ENCODE assay signal across 8 cellular contexts in the genomic region with DNA sequence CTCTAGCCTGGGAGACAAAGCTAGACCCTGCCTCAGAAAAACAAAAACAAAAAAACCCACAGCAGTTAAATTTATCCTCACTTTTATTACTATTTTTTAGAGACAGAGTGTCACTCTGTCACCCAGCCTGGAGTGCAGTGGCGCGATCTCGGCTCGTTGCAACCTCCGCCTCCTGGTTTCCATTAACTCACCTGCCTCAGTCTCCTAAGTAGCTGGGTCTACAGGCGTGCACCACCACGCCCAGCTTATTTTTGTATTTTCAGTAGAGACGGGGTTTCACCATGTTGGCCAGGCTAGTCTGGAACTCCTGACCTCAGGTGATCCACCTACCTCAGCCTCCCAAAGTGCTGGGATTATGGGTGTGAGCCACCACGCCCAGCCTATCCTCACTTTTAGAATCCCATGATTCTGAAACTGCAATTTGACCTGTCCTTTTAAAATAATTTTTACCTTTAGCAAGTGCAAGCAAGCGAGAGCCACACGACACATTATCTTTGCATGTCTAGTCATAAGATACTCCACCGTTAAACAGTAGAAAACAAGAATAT. TPM values are rescaled to one million over a fixed set of nuclear protein-coding genes. Genes with fewer than 3 reads are reported as not detected.
DNase-seq lines count a peak whose midpoint lies in the region; ATAC-seq and TF ChIP-seq lines count a peak whose summit lies in the region.
"Not testable (repeated sequence)": the region's sequence is repeated elsewhere in the genome, so short reads cannot be mapped to it uniquely, and the experiment has no call there.

No MANE protein-coding gene starts in this region.

- peak overlapping the region; percentile 86 to 92 (median 89) for H3K4me2 ChIP-seq in BLaER1 treated with 17β-estradiol and CSF1 and Interleukin-3, amounts not matched to agents 10 nM and 100 nM
- H3K4me2 ChIP-seq in PC-3 (ENCODE audit: low read length): peak overlapping the region; percentile 89

- H3F3A ChIP-seq in PC-3 (ENCODE audit: low read length, unreplicated experiment): not testable (repeated sequence)

- not testable (repeated sequence) for H3K27me3 Mint-ChIP-seq in activated CD8-positive, alpha-beta memory T cell treated with anti-CD3 and anti-CD28 coated beads, Interleukin-2, amount 10 ng/mL, durations not matched to agents 7 days and 5 days; MCF 10A (ENCODE audit: insufficient read depth, unreplicated experiment); naive thymus-derived CD4-positive, alpha-beta T cell

- H3K9me2 ChIP-seq in PC-3 (replicated peaks; ENCODE audit: low read length): not testable (repeated sequence)

- peak overlapping the region in 9 of 11 experiments; percentile 1 to 99 (median 98); a peak in 15 of 22 replicates for H3K9ac ChIP-seq in BLaER1 treated with 17β-estradiol and CSF1 and Interleukin-3, amounts not matched to agents 10 nM and 100 nM
- not testable (repeated sequence) for H3K9ac ChIP-seq in PC-3 (ENCODE audit: low read length)

- not testable (repeated sequence) for ATAC-seq in PC-3; activated CD8-positive, alpha-beta memory T cell treated with anti-CD3 and anti-CD28 coated beads, Interleukin-2, amount 10 ng/mL, durations not matched to agents 7 days and 5 days; naive thymus-derived CD4-positive, alpha-beta T cell; stimulated activated effector memory CD8-positive, alpha-beta T cell treated with anti-CD3 and anti-CD28 coated beads, Interleukin-12 subunit alpha, Interleukin-12 subunit beta, amount 100 ng/mL, for 72 hours

- DNase-seq in HFF-Myc (ENCODE audit: extremely low read depth, low read depth); PC-3; activated CD8-positive, alpha-beta memory T cell treated with anti-CD3 and anti-CD28 coated beads, Interleukin-2, amount 10 ng/mL, durations not matched to agents 7 days and 5 days; MCF 10A (ENCODE audit: unreplicated experiment); fibroblast of pulmonary artery (ENCODE audit: low read depth); naive thymus-derived CD4-positive, alpha-beta T cell; stimulated activated effector memory CD8-positive, alpha-beta T cell treated with anti-CD3 and anti-CD28 coated beads, Interleukin-12 subunit alpha, Interleukin-12 subunit beta, amount 100 ng/mL, for 72 hours (ENCODE audit: low spot score in 2 of 2): not testable (repeated sequence)

- CTCF ChIA-PET in PC-3 (lab: Charles Lee): not testable (repeated sequence)
- CTCF ChIA-PET in activated CD8-positive, alpha-beta memory T cell treated with anti-CD3 and anti-CD28 coated beads, Interleukin-2, amount 10 ng/mL, durations not matched to agents 7 days and 5 days (lab: Charles Lee): interaction anchor here (1.1 to 3.0 kb wide), 6 partner anchors 11 to 48 kb away, joined by 3 to 53 read pairs (median 8); no protein-coding TSS in a partner anchor
- CTCF ChIA-PET in MCF 10A (lab: Yijun Ruan, JAX): interaction anchor here (0.9 to 2.9 kb wide), 4 partner anchors 8 to 129 kb away, joined by 3 to 9 read pairs (median 4); no protein-coding TSS in a partner anchor
- CTCF ChIA-PET in naive thymus-derived CD4-positive, alpha-beta T cell (lab: Charles Lee): interaction anchor here (0.8 to 5.7 kb wide), 2 partner anchors 14 to 42 kb away, joined by 4 to 65 read pairs; no protein-coding TSS in a partner anchor

- intact Hi-C loops in PC-3 (cut with micrococcal nuclease): not testable (repeated sequence)
- intact Hi-C loops in MCF 10A (cut with micrococcal nuclease): loop anchor here (2.0 kb wide), 1 partner anchor 44 kb away; no protein-coding TSS in a partner anchor
- intact Hi-C loops in naive thymus-derived CD4-positive, alpha-beta T cell (cut with micrococcal nuclease): loop anchor here in 1 of 2 donors (5.0 kb wide), 1 partner anchor 1576 kb away; no protein-coding TSS in a partner anchor

- not testable (repeated sequence) for H2AFZ ChIP-seq in PC-3 (ENCODE audit: low read length)

- peaks cover 86% of the 10 kb centered on the region for H3K79me2 ChIP-seq in PC-3 (ENCODE audit: low read length)

- H4K20me1 ChIP-seq in BLaER1 treated with 17β-estradiol and CSF1 and Interleukin-3, amounts not matched to agents 10 nM and 100 nM: peaks cover 52 to 86% (median 72%) of the 10 kb centered on the region in 11 experiments
- peaks cover 27% of the 10 kb centered on the region for H4K20me1 ChIP-seq in PC-3 (ENCODE audit: low read length)

- peaks cover 38% of the 10 kb centered on the region for H3K36me3 Mint-ChIP-seq in activated CD8-positive, alpha-beta memory T cell treated with anti-CD3 and anti-CD28 coated beads, Interleukin-2, amount 10 ng/mL, durations not matched to agents 7 days and 5 days
- peaks cover 27% of the 10 kb centered on the region for H3K36me3 Mint-ChIP-seq in MCF 10A (ENCODE audit: insufficient read depth, unreplicated experiment)
- peaks cover 0 to 20% (median 0%) of the 10 kb centered on the region in 5 donors for H3K36me3 Mint-ChIP-seq in naive thymus-derived CD4-positive, alpha-beta T cell
- peaks cover 72% of the 10 kb centered on the region for H3K36me3 Mint-ChIP-seq in stimulated activated effector memory CD8-positive, alpha-beta T cell treated with anti-CD3 and anti-CD28 coated beads, Interleukin-12 subunit alpha, Interleukin-12 subunit beta, amount 100 ng/mL, for 72 hours

- H3K27ac ChIP-seq in BLaER1 treated with 17β-estradiol and CSF1 and Interleukin-3, amounts not matched to agents 10 nM and 100 nM: peak overlapping the region in 1 of 11 experiments; percentile 37; a peak in 1 of 22 replicates
- H3K27ac ChIP-seq in PC-3 (ENCODE audit: low read length): not testable (repeated sequence)
- H3K27ac ChIP-seq in naive thymus-derived CD4-positive, alpha-beta T cell (ENCODE audit: low read depth, low read length): peak overlapping the region; percentile 98

- H3K27ac Mint-ChIP-seq in activated CD8-positive, alpha-beta memory T cell treated with anti-CD3 and anti-CD28 coated beads, Interleukin-2, amount 10 ng/mL, durations not matched to agents 7 days and 5 days: peak overlapping the region; percentile 99
- H3K27ac Mint-ChIP-seq in MCF 10A (ENCODE audit: low read depth, unreplicated experiment): peak overlapping the region; percentile 77
- H3K27ac Mint-ChIP-seq in naive thymus-derived CD4-positive, alpha-beta T cell: peak overlapping the region; percentile 86 to 99 (median 94)
- peak overlapping the region; percentile 92 for H3K27ac Mint-ChIP-seq in stimulated activated effector memory CD8-positive, alpha-beta T cell treated with anti-CD3 and anti-CD28 coated beads, Interleukin-12 subunit alpha, Interleukin-12 subunit beta, amount 100 ng/mL, for 72 hours

- H3K4me1 Mint-ChIP-seq in activated CD8-positive, alpha-beta memory T cell treated with anti-CD3 and anti-CD28 coated beads, Interleukin-2, amount 10 ng/mL, durations not matched to agents 7 days and 5 days: peaks cover 41% of the 10 kb centered on the region
- H3K4me1 Mint-ChIP-seq in MCF 10A (ENCODE audit: insufficient read depth, unreplicated experiment): peaks cover 15% of the 10 kb centered on the region
- H3K4me1 Mint-ChIP-seq in naive thymus-derived CD4-positive, alpha-beta T cell: peaks cover 41 to 66% (median 59%) of the 10 kb centered on the region in 7 donors
- peaks cover 40% of the 10 kb centered on the region for H3K4me1 Mint-ChIP-seq in stimulated activated effector memory CD8-positive, alpha-beta T cell treated with anti-CD3 and anti-CD28 coated beads, Interleukin-12 subunit alpha, Interleukin-12 subunit beta, amount 100 ng/mL, for 72 hours

- POLR2A ChIA-PET in PC-3 (lab: Charles Lee; ENCODE audit: unreplicated experiment): not testable (repeated sequence)
- POLR2A ChIA-PET in MCF 10A (lab: Yijun Ruan, JAX): interaction anchor here (0.7 to 5.7 kb wide), 13 partner anchors 11 to 205 kb away, joined by 3 to 45 read pairs (median 7); a partner anchor contains a TSS
- POLR2A ChIA-PET in naive thymus-derived CD4-positive, alpha-beta T cell (lab: Charles Lee): interaction anchor here (0.7 to 8.4 kb wide), 4 partner anchors 14 to 164 kb away, joined by 3 to 232 read pairs (median 40); no protein-coding TSS in a partner anchor

- not testable (repeated sequence) for H3K9me3 ChIP-seq in BLaER1 treated with 17β-estradiol and CSF1 and Interleukin-3, amounts not matched to agents 10 nM and 100 nM (replicated peaks in 1 of 11); PC-3 (ENCODE audit: low read length); naive thymus-derived CD4-positive, alpha-beta T cell (ENCODE audit: control insufficient read depth in 2 of 3, low read length in 3 of 3)

- H3K4me1 ChIP-seq in BLaER1 treated with 17β-estradiol and CSF1 and Interleukin-3, amounts not matched to agents 10 nM and 100 nM: peaks cover 26 to 42% (median 35%) of the 10 kb centered on the region in 10 experiments
- not testable (repeated sequence) for H3K4me1 ChIP-seq in PC-3 (ENCODE audit: insufficient read depth, low read length)
- H3K4me1 ChIP-seq in naive thymus-derived CD4-positive, alpha-beta T cell (ENCODE audit: control insufficient read depth in 2 of 2, insufficient read depth in 2 of 2, low read length in 2 of 2): peaks cover 21 to 29% of the 10 kb centered on the region in 2 donors

- BruUV-seq in PC-3 (replicated peaks; lab: Mats Ljungman, UMichigan); MCF 10A (replicated peaks; lab: Mats Ljungman, UMichigan): not testable (repeated sequence)

- H3K4me3 Mint-ChIP-seq in activated CD8-positive, alpha-beta memory T cell treated with anti-CD3 and anti-CD28 coated beads, Interleukin-2, amount 10 ng/mL, durations not matched to agents 7 days and 5 days: peak overlapping the region; percentile 97
- H3K4me3 Mint-ChIP-seq in MCF 10A (ENCODE audit: unreplicated experiment): peak overlapping the region; percentile 81
- H3K4me3 Mint-ChIP-seq in naive thymus-derived CD4-positive, alpha-beta T cell: peak overlapping the region; percentile 81 to 100 (median 95)
- peak overlapping the region; percentile 83 for H3K4me3 Mint-ChIP-seq in stimulated activated effector memory CD8-positive, alpha-beta T cell treated with anti-CD3 and anti-CD28 coated beads, Interleukin-12 subunit alpha, Interleukin-12 subunit beta, amount 100 ng/mL, for 72 hours

- H3K27me3 ChIP-seq in BLaER1 treated with 17β-estradiol and CSF1 and Interleukin-3, amounts not matched to agents 10 nM and 100 nM; PC-3 (ENCODE audit: low read length); naive thymus-derived CD4-positive, alpha-beta T cell (ENCODE audit: control insufficient read depth in 2 of 2, insufficient read depth in 2 of 2, low read length in 2 of 2): not testable (repeated sequence)

- H3K36me3 ChIP-seq in BLaER1 treated with 17β-estradiol and CSF1 and Interleukin-3, amounts not matched to agents 10 nM and 100 nM: peaks cover 4 to 53% (median 41%) of the 10 kb centered on the region in 11 experiments; a peak in 21 of 22 replicates
- not testable (repeated sequence) for H3K36me3 ChIP-seq in PC-3 (ENCODE audit: low read depth, low read length); naive thymus-derived CD4-positive, alpha-beta T cell (ENCODE audit: control insufficient read depth in 2 of 3, insufficient read depth in 3 of 3, low read length in 3 of 3)

- H3K4me3 ChIP-seq in BLaER1 treated with 17β-estradiol and CSF1 and Interleukin-3, amounts not matched to agents 10 nM and 100 nM: peak overlapping the region; percentile 91 to 100 (median 99); a peak in 16 of 20 replicates
- peak overlapping the region; percentile 68 for H3K4me3 ChIP-seq in HFF-Myc (replicated peaks; ENCODE audit: low read depth, low read length)
- H3K4me3 ChIP-seq in PC-3 (ENCODE audit: low read length): peak overlapping the region; percentile 92
- peak overlapping the region; percentile 85 for H3K4me3 ChIP-seq in fibroblast of pulmonary artery (replicated peaks; ENCODE audit: low read depth, low read length)
- peak overlapping the region; percentile 66 for H3K4me3 ChIP-seq in naive thymus-derived CD4-positive, alpha-beta T cell (ENCODE audit: low read length)

- not testable (repeated sequence) for TF ChIP-seq CTCF in HFF-Myc (IDR thresholded peaks at IDR 0.05; ENCODE audit: low read depth, low read length, missing control alignments); PC-3 (conservative IDR thresholded peaks at IDR 0.05; ENCODE audit: low read depth, low read length); MCF 10A (IDR thresholded peaks at IDR 0.05; ENCODE audit: unreplicated experiment); fibroblast of pulmonary artery (IDR thresholded peaks at IDR 0.05; ENCODE audit: low read length, missing control alignments)

- H3K9me3 Mint-ChIP-seq in activated CD8-positive, alpha-beta memory T cell treated with anti-CD3 and anti-CD28 coated beads, Interleukin-2, amount 10 ng/mL, durations not matched to agents 7 days and 5 days (ENCODE audit: low read depth); MCF 10A (ENCODE audit: unreplicated experiment); naive thymus-derived CD4-positive, alpha-beta T cell; stimulated activated effector memory CD8-positive, alpha-beta T cell treated with anti-CD3 and anti-CD28 coated beads, Interleukin-12 subunit alpha, Interleukin-12 subunit beta, amount 100 ng/mL, for 72 hours: not testable (repeated sequence)

RNA-seq across cellular contexts. Expression of a gene that starts 2.6 kb away (rescaled TPM):
- total RNA-seq in PC-3 (2014; rRNA removed) (64.1 and 88.4 TPM in 2 replicates), MCF 10A (2022) (66.7 and 73.3 TPM in 2 replicates)
- total RNA-seq in activated CD8-positive, alpha-beta memory T cell treated with anti-CD3 and anti-CD28 coated beads, Interleukin-2, amount 10 ng/mL, durations not matched to agents 7 days and 5 days: 100 to 1,000 TPM in 1 of 2 experiments, 10 to 100 TPM in 1; 85.3 to 116 TPM
- total RNA-seq in naive thymus-derived CD4-positive, alpha-beta T cell: 10 to 100 TPM; 65.8 to 99.7 (median 92.2) TPM
- polyA plus RNA-seq in naive thymus-derived CD4-positive, alpha-beta T cell: 10 to 100 TPM; 15.2 to 18.0 TPM
